Comparison of ENCODE assay signal across 8 cellular contexts in genomic region chr3:75434937-75435778, GRCh38.
DNase-seq lines count a peak whose midpoint lies in the region; ATAC-seq and TF ChIP-seq lines count a peak whose summit lies in the region.
"Not testable (repeated sequence)": the region's sequence is repeated elsewhere in the genome, so short reads cannot be mapped to it uniquely, and the experiment has no call there.

No MANE protein-coding gene starts in this region.

- H3K9me3 ChIP-seq in HUES64 (ENCODE audit: insufficient read depth, low read depth, low read length); OCI-LY7 (ENCODE audit: low read length): not testable (repeated sequence)

- CTCF ChIA-PET in OCI-LY7 (lab: Charles Lee; ENCODE audit: unreplicated experiment) = not testable (repeated sequence)

- peak; percentile 100 for ATAC-seq in GM21526 (IDR thresholded peaks at IDR 0.05; ENCODE audit: low FRiP score, unreplicated experiment)

- not testable (repeated sequence) for H3K9me2 ChIP-seq in OCI-LY7 (ENCODE audit: insufficient read depth, low read length)

- H3K4me1 ChIP-seq in HUES64 (ENCODE audit: insufficient read depth, low read length); OCI-LY7 (ENCODE audit: insufficient read depth, low read length, poor library complexity, severe bottlenecking): not testable (repeated sequence)

- peak overlapping the region; percentile 90; the same call in 1 of the 2 replicates for H2AFZ ChIP-seq in OCI-LY7 (ENCODE audit: low read length)

- peak overlapping the region; percentile 86 for H3K4me2 ChIP-seq in OCI-LY7 (ENCODE audit: low read length)

- H3K27me3 ChIP-seq in HUES64 (ENCODE audit: insufficient read depth, low read length) = not testable (repeated sequence)

- WGBS in HUES64 = under 1% methylated on average over 70 of the region's 70 CpGs

- BruUV-seq in OCI-LY7 (replicated peaks; lab: Mats Ljungman, UMichigan) = not testable (repeated sequence)

- peak; percentile 69 for DNase-seq in COLO829 (ENCODE audit: low spot score)
- DNase-seq in OCI-LY7 (ENCODE audit: low spot score) = peak; percentile 92
- peak; percentile 97 for DNase-seq in activated T-cell treated with anti-CD3 and anti-CD28 coated beads for 4 hours
- peak; percentile 37 for DNase-seq in epidermal melanocyte (ENCODE audit: insufficient read length, low spot score)
- DNase-seq in midbrain (lab: John Stamatoyannopoulos, UW) = peak; percentile 96
- DNase-seq in stimulated activated CD8-positive, alpha-beta memory T cell treated with anti-CD3 and anti-CD28 coated beads, Interleukin-15, amount 100 ng/mL, for 4 hours (ENCODE audit: low read depth in 2 of 2) = peak; percentile 94

- POLR2A ChIA-PET in OCI-LY7 (lab: Charles Lee) = not testable (repeated sequence)

- H3K4me3 ChIP-seq in HUES64 (ENCODE audit: low read length) (peak overlapping the region; percentile 83), OCI-LY7 (ENCODE audit: low read depth, low read length, poor library complexity, severe bottlenecking) (peak overlapping the region; percentile 79)

- not testable (repeated sequence) for H4K20me1 ChIP-seq in OCI-LY7 (ENCODE audit: insufficient read depth, low read length)

- TF ChIP-seq CTCF in OCI-LY7 (conservative IDR thresholded peaks at IDR 0.05; ENCODE audit: low read length) = not testable (repeated sequence)

- not testable (repeated sequence) for H3K79me2 ChIP-seq in OCI-LY7 (ENCODE audit: insufficient read depth, low read depth, low read length)

- H3K27ac ChIP-seq in HUES64 (ENCODE audit: low read depth, low read length) = peak overlapping the region; percentile 74
- peak overlapping the region; percentile 62 for H3K27ac ChIP-seq in OCI-LY7 (ENCODE audit: low read depth, low read length, poor library complexity, severe bottlenecking)

- H3K36me3 ChIP-seq in HUES64 (ENCODE audit: insufficient read depth, low read length); OCI-LY7 (ENCODE audit: insufficient read depth, low read length): not testable (repeated sequence)

- intact Hi-C loops in OCI-LY7 (cut with micrococcal nuclease; ENCODE audit: unreplicated experiment) = not testable (repeated sequence)

- peak overlapping the region; percentile 84 for H3K9ac ChIP-seq in HUES64 (ENCODE audit: low read depth, low read length)

Comparison
In these comparisons a context has a peak if more than half of its experiments do, and no peak if none do; other contexts are left out.
1. Peak in every context shown above with its lines: DNase-seq, ATAC-seq, H3K4me3 ChIP-seq and H3K27ac ChIP-seq.
2. DNase-seq: peak in every context shown above with its lines; median percentile 97 in activated T-cell treated with anti-CD3 and anti-CD28 coated beads for 4 hours; 96 in midbrain; 94 in stimulated activated CD8-positive, alpha-beta memory T cell treated with anti-CD3 and anti-CD28 coated beads, Interleukin-15, amount 100 ng/mL, for 4 hours; 92 in OCI-LY7; 69 in COLO829; 37 in epidermal melanocyte.